In genomic region chr1:41492341-41492848, GRCh38 we compare ENCODE assay signal across 8 cellular contexts. TPM values are rescaled to one million over a fixed set of nuclear protein-coding genes. Genes with fewer than 3 reads are reported as not detected.
DNase-seq lines count a peak whose midpoint lies in the region; ATAC-seq, FAIRE-seq and TF ChIP-seq lines count a peak whose summit lies in the region.

No MANE protein-coding gene starts in this region.

- peaks cover 3% of the 10 kb centered on the region for H3K27me3 Mint-ChIP-seq in activated T-helper 2 cell treated with anti-CD3 and anti-CD28 coated beads, Interferon-gamma antibody, Interleukin-2, Interleukin-4, amounts not matched to agents 10 μg/mL and 5 μg/mL and 100 μg/mL, durations not matched to agents 14 hours and 24 hours and 36 hours (ENCODE audit: low read depth)

- H2BK5ac ChIP-seq in mesendoderm (ENCODE audit: low read length): no peak overlapping the region

- H3K18ac ChIP-seq in mesendoderm (ENCODE audit: low read length): no peak overlapping the region

- no peaks in the 10 kb centered on the region for H3K79me2 ChIP-seq in mesendoderm (ENCODE audit: control insufficient read depth, insufficient read depth, low read length)

- H3K27ac ChIP-seq in mesendoderm (ENCODE audit: low read depth, low read length): no peak overlapping the region

- no peak overlapping the region for H4K5ac ChIP-seq in mesendoderm (ENCODE audit: low read length)

- no CpG with 5 or more reads among the region's 7 CpGs for WGBS in mesendoderm (ENCODE audit: extremely low coverage, insufficient coverage, low lambda C conversion rate)

- no peaks in the 10 kb centered on the region for H3K9me3 Mint-ChIP-seq in activated T-helper 2 cell treated with anti-CD3 and anti-CD28 coated beads, Interferon-gamma antibody, Interleukin-2, Interleukin-4, amounts not matched to agents 10 μg/mL and 5 μg/mL and 100 μg/mL, durations not matched to agents 14 hours and 24 hours and 36 hours

- peaks cover 5% of the 10 kb centered on the region for H3K4me1 ChIP-seq in mesendoderm (ENCODE audit: control insufficient read depth, low read depth, low read length)

- H2BK15ac ChIP-seq in mesendoderm (replicated peaks; ENCODE audit: low read depth): no peak overlapping the region

- no peaks in the 10 kb centered on the region for H3K27me3 ChIP-seq in mesendoderm (ENCODE audit: insufficient read depth, low read length, poor library complexity)

- no peak overlapping the region for H4K8ac ChIP-seq in mesendoderm (ENCODE audit: low read depth, low read length)

- H3K4ac ChIP-seq in mesendoderm (ENCODE audit: low read depth, low read length): no peak overlapping the region

- peak; percentile 72 for TF ChIP-seq CTCF in LNCAP (IDR thresholded peaks at IDR 0.05)

- peaks cover 7% of the 10 kb centered on the region for H3K4me1 Mint-ChIP-seq in activated T-helper 2 cell treated with anti-CD3 and anti-CD28 coated beads, Interferon-gamma antibody, Interleukin-2, Interleukin-4, amounts not matched to agents 10 μg/mL and 5 μg/mL and 100 μg/mL, durations not matched to agents 14 hours and 24 hours and 36 hours (ENCODE audit: low read depth)

- H3K9ac ChIP-seq in mesendoderm (ENCODE audit: low read length): no peak overlapping the region

- peak; percentile 35 for DNase-seq in activated T-helper 2 cell treated with anti-CD3 and anti-CD28 coated beads, Interferon-gamma antibody, Interleukin-2, Interleukin-4, amounts not matched to agents 10 μg/mL and 5 μg/mL and 100 μg/mL, durations not matched to agents 14 hours and 24 hours and 36 hours (ENCODE audit: low spot score)
- DNase-seq in mesendoderm: peak; percentile 89
- DNase-seq in putamen (ENCODE audit: low spot score): no peak
- no peak for DNase-seq in NCI-H2081 (lab: John Stamatoyannopoulos, UW)
- no peak for DNase-seq in GOT3 (lab: John Stamatoyannopoulos, UW)

- no peaks in the 10 kb centered on the region for H3K79me1 ChIP-seq in mesendoderm (ENCODE audit: low read length)

- no peak overlapping the region for H2AK5ac ChIP-seq in mesendoderm (ENCODE audit: low read length)

- H3K56ac ChIP-seq in mesendoderm (ENCODE audit: low read length): no peak overlapping the region

- H2BK120ac ChIP-seq in mesendoderm (ENCODE audit: low read depth, low read length): no peak overlapping the region

- H3K36me3 Mint-ChIP-seq in activated T-helper 2 cell treated with anti-CD3 and anti-CD28 coated beads, Interferon-gamma antibody, Interleukin-2, Interleukin-4, amounts not matched to agents 10 μg/mL and 5 μg/mL and 100 μg/mL, durations not matched to agents 14 hours and 24 hours and 36 hours (ENCODE audit: low read depth): no peaks in the 10 kb centered on the region

- no peak overlapping the region for H3K4me3 Mint-ChIP-seq in activated T-helper 2 cell treated with anti-CD3 and anti-CD28 coated beads, Interferon-gamma antibody, Interleukin-2, Interleukin-4, amounts not matched to agents 10 μg/mL and 5 μg/mL and 100 μg/mL, durations not matched to agents 14 hours and 24 hours and 36 hours (ENCODE audit: low read depth)

- FAIRE-seq in G401.6 (lab: Jason Lieb, UNC): peak; percentile 42

- no peak overlapping the region for H3K4me2 ChIP-seq in mesendoderm (ENCODE audit: low read length)

- no peak for ATAC-seq in HG03159 (IDR thresholded peaks at IDR 0.05; ENCODE audit: unreplicated experiment)

- no peak overlapping the region for H3K4me3 ChIP-seq in mesendoderm (ENCODE audit: low read length)

- no peaks in the 10 kb centered on the region for H3K36me3 ChIP-seq in mesendoderm (ENCODE audit: control insufficient read depth, insufficient read depth, low read length)

- no peak overlapping the region for H3K23ac ChIP-seq in mesendoderm (ENCODE audit: low read length)

- no peak overlapping the region for H3K27ac Mint-ChIP-seq in activated T-helper 2 cell treated with anti-CD3 and anti-CD28 coated beads, Interferon-gamma antibody, Interleukin-2, Interleukin-4, amounts not matched to agents 10 μg/mL and 5 μg/mL and 100 μg/mL, durations not matched to agents 14 hours and 24 hours and 36 hours

- intact Hi-C loops in activated T-helper 2 cell treated with anti-CD3 and anti-CD28 coated beads, Interferon-gamma antibody, Interleukin-2, Interleukin-4, amounts not matched to agents 10 μg/mL and 5 μg/mL and 100 μg/mL, durations not matched to agents 14 hours and 24 hours and 36 hours (cut with micrococcal nuclease): no loop called here

RNA-seq across cellular contexts. Expression of gene EDN2, which starts 7.9 kb away (rescaled TPM):
- not detected in 2 replicates for total RNA-seq in activated T-helper 2 cell treated with anti-CD3 and anti-CD28 coated beads, Interferon-gamma antibody, Interleukin-2, Interleukin-4, amounts not matched to agents 10 μg/mL and 5 μg/mL and 100 μg/mL, durations not matched to agents 14 hours and 24 hours and 36 hours
- 0.48 TPM for polyA plus RNA-seq in mesendoderm (2013, experiment 1 of 2)
- 0.48 TPM for polyA plus RNA-seq in mesendoderm (2013, experiment 2 of 2)

Comparison
In these comparisons a context has a peak if more than half of its experiments do, and no peak if none do; other contexts are left out.
1. DNase-seq: peak in activated T-helper 2 cell treated with anti-CD3 and anti-CD28 coated beads, Interferon-gamma antibody, Interleukin-2, Interleukin-4, amounts not matched to agents 10 μg/mL and 5 μg/mL and 100 μg/mL, durations not matched to agents 14 hours and 24 hours and 36 hours (single experiment) and mesendoderm (single experiment); none in putamen (single experiment), NCI-H2081 (0 of 2) and GOT3 (single experiment).